In the genomic region with DNA sequence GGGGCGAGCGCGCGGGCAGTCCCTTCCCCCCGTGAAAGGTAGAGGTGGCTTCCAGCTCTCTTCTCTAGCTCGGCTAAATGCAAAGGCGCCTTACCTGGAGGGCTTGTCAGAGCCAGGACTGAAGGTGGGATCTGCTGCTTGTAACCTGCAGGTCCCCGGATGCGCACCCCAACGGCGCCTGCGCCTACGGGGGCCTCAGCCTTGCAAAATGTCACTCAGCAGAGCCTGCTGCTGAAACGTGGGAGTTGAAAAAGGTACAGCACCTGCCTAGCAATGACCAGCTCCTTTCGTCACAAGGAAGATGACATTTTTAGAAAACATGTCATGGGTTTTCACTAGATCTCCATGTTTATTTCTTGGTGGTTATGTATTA, we compare ENCODE assay signal across 8 cellular contexts. TPM values are rescaled to one million over a fixed set of nuclear protein-coding genes. Genes with fewer than 3 reads are reported as not detected.
DNase-seq lines count a peak whose midpoint lies in the region; ATAC-seq and TF ChIP-seq lines count a peak whose summit lies in the region.

No MANE protein-coding gene starts in this region.

- DNase-seq in GF-D8 (lab: John Stamatoyannopoulos, UW) (peak; percentile 19), LHCN-M2 (ENCODE audit: low read depth) (peak; percentile 6), T-helper 22 cell (ENCODE audit: low read depth) (peak; percentile 58), astrocyte of the cerebellum (ENCODE audit: low read depth) (no peak), immature natural killer cell (peak in 2 of 3 donors; percentile 53 to 55), foreskin melanocyte (no peak)
- peak; percentile 59 to 62 for DNase-seq in stimulated activated CD4-positive, alpha-beta T cell treated with anti-CD3 and anti-CD28 coated beads, Interleukin-15, amount 100 ng/mL, for 48 hours (ENCODE audit: low read depth in 2 of 2)

- peak overlapping the region; percentile 90 to 97 (median 94) for H3K27ac Mint-ChIP-seq in immature natural killer cell

- in situ Hi-C loops in astrocyte of the cerebellum (cut with HindIII; ENCODE audit: low sequenced_read_pairs): no loop called here

- no peak for TF ChIP-seq CTCF in astrocyte of the cerebellum (IDR thresholded peaks at IDR 0.05; ENCODE audit: low read depth, low read length, missing control alignments)

- H3K9me3 Mint-ChIP-seq in immature natural killer cell: no peaks in the 10 kb centered on the region

- peak; percentile 28 for ATAC-seq in GM21825 (IDR thresholded peaks at IDR 0.05; ENCODE audit: unreplicated experiment)

- H3K4me3 Mint-ChIP-seq in immature natural killer cell: peak overlapping the region; percentile 91 to 98 (median 92)

- peak overlapping the region; percentile 99 for H3K4me3 ChIP-seq in astrocyte of the cerebellum (ENCODE audit: low read depth, low read length)

- H3K4me1 Mint-ChIP-seq in immature natural killer cell: peaks cover 32 to 51% of the 10 kb centered on the region in 2 donors

- peaks cover 5 to 11% (median 6%) of the 10 kb centered on the region in 3 donors for H3K27me3 Mint-ChIP-seq in immature natural killer cell (ENCODE audit: low read depth in 3 of 3)

- peaks cover 0 to 6% (median 0%) of the 10 kb centered on the region in 3 donors for H3K36me3 Mint-ChIP-seq in immature natural killer cell

RNA-seq across cellular contexts. Expression of gene ABHD18, which starts 0.6 kb away (rescaled TPM):
- total RNA-seq in LHCN-M2 (2014; rRNA removed): 3.3 and 8.7 TPM in 2 replicates
- polyA plus RNA-seq in LHCN-M2 (2012): 1.5 TPM
- 10 to 100 TPM in 2 of 3 donors, 1 to 10 TPM in 1; 3.4 to 11.8 (median 10.4) TPM for polyA plus RNA-seq in immature natural killer cell

RNA-seq across cellular contexts. Expression of gene MFSD8, which starts 0.8 kb away (rescaled TPM):
- 19.9 and 26.4 TPM in 2 replicates for total RNA-seq in LHCN-M2 (2014; rRNA removed)
- 6.3 TPM for polyA plus RNA-seq in LHCN-M2 (2012)
- polyA plus RNA-seq in immature natural killer cell: 10 to 100 TPM in 1 of 3 donors, 1 to 10 TPM in 2; 8.2 to 19.8 (median 8.3) TPM

Comparison
In these comparisons a context has a peak if more than half of its experiments do, and no peak if none do; other contexts are left out.
1. DNase-seq: peak in GF-D8 (single experiment), LHCN-M2 (single experiment), T-helper 22 cell (single experiment), immature natural killer cell (2 of 3) and stimulated activated CD4-positive, alpha-beta T cell treated with anti-CD3 and anti-CD28 coated beads, Interleukin-15, amount 100 ng/mL, for 48 hours (2 of 2); none in astrocyte of the cerebellum (single experiment) and foreskin melanocyte (single experiment).